In the genomic region with DNA sequence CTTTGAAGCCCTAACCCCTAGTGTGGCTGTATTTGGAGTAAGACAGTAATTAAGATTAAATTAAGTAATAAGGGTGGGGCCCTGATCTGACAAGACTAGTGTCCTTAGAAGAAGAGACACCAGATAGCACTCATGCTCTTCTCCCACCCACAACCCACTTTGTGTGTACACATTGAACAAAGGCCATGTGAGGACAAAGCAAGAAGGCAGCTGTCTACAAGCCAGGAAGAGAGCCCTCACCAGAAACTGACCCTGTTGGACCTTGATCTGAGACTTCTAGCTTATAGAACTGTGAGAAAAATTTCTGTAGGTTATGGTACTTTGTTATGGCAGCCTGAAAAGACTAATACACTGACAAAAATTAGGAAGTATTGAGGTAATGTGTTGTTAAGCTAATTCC, we compare ENCODE assay signal across 7 cellular contexts.
"Had no signal": no experiment of that assay in that cellular context is flagged by ENCODE, and none has a peak within 500 bp of the region (broad histone marks: within the 10 kb centered on the region; RNA-seq: fewer than 3 reads in every experiment).

No MANE protein-coding gene starts in this region.

- FAIRE-seq: GM12878, GM12891, GM12892, GM18507, GM19239 had no signal

- DNase-seq: GDM1, GF-D8 had no signal

- H3K4me3 ChIP-seq: GM12878 had no signal

- ATAC-seq: GM12878 had no signal
